In genomic region chr7:80463272-80463920, GRCh38 we compare ENCODE assay signal across 31 cellular contexts. TPM values are rescaled to one million over a fixed set of nuclear protein-coding genes. Genes with fewer than 3 reads are reported as not detected.
DNase-seq lines count a peak whose midpoint lies in the region; FAIRE-seq and TF ChIP-seq lines count a peak whose summit lies in the region.
"Had no signal": no experiment of that assay in that cellular context is flagged by ENCODE, and none has a peak within 500 bp of the region (broad histone marks: within the 10 kb centered on the region; RNA-seq: fewer than 3 reads in every experiment).

No MANE protein-coding gene starts in this region.

- intact Hi-C loops in endothelial cell of umbilical vein (cut with micrococcal nuclease) = no loop called here
- intact Hi-C loops in sigmoid colon (cut with DNase I) = no loop called here

- no TSS peak for BruUV-seq in endothelial cell of umbilical vein (replicated peaks; lab: Mats Ljungman, UMichigan)

- H3K9me1 ChIP-seq in endothelial cell of umbilical vein (replicated peaks; ENCODE audit: control insufficient read depth, extremely low read depth, insufficient read depth, low read length) = no peaks in the 10 kb centered on the region

- no peak overlapping the region for H2BK120ac ChIP-seq in mesenchymal stem cell (ENCODE audit: low read depth, low read length)

- FAIRE-seq in endothelial cell of umbilical vein (lab: Jason Lieb, UNC) = no peak
- FAIRE-seq: A549, HepG2 had no signal

- TF ChIP-seq CTCF in endothelial cell of umbilical vein (IDR thresholded peaks at IDR 0.05; ENCODE audit: extremely low read depth in 1 of 2, insufficient read depth in 1 of 2, low read depth in 1 of 2, low read length in 2 of 2) (no peak), sigmoid colon (IDR thresholded peaks at IDR 0.05) (no peak)

- no peaks in the 10 kb centered on the region for H4K20me1 ChIP-seq in endothelial cell of umbilical vein (replicated peaks; ENCODE audit: control insufficient read depth, extremely low read depth, insufficient read depth, low read length)

- no peak for TF ChIP-seq POLR2A in endothelial cell of umbilical vein (IDR thresholded peaks at IDR 0.05; ENCODE audit: low read depth, low read length)
- no peak for TF ChIP-seq POLR2A in sigmoid colon (IDR thresholded peaks at IDR 0.05)

- H3K4me3 ChIP-seq in endothelial cell of umbilical vein (replicated peaks in 1 of 3; ENCODE audit: insufficient read depth in 1 of 3, low read depth in 1 of 3, low read length in 3 of 3) (no peak overlapping the region), mesenchymal stem cell (ENCODE audit: insufficient read depth in 1 of 2, low read depth in 1 of 2, low read length in 2 of 2) (no peak overlapping the region), sigmoid colon (no peak overlapping the region)
- H3K4me3 ChIP-seq: A549, esophagus muscularis mucosa, ovary, right atrium auricular region had no signal

- H3K18ac ChIP-seq in mesenchymal stem cell (ENCODE audit: low read depth in 1 of 2, low read length in 2 of 2) = no peak overlapping the region

- H3K9me3 ChIP-seq in endothelial cell of umbilical vein (replicated peaks; ENCODE audit: control insufficient read depth, insufficient read depth, low read length) (no peaks in the 10 kb centered on the region), mesenchymal stem cell (ENCODE audit: control insufficient read depth, low read length) (no peaks in the 10 kb centered on the region), sigmoid colon (no peaks in the 10 kb centered on the region)
- H3K9me3 ChIP-seq: A549, Caco-2, esophagus muscularis mucosa, ovary, right atrium auricular region had no signal

- no peak overlapping the region for H3K14ac ChIP-seq in mesenchymal stem cell (ENCODE audit: low read length in 2 of 2)

- dilution Hi-C loops in endothelial cell of umbilical vein (cut with MboI; ENCODE audit: extremely low pct_ligation_motif_present, low sequenced_read_pairs) = no loop called here

- no peaks in the 10 kb centered on the region for H3K27me3 ChIP-seq in endothelial cell of umbilical vein (ENCODE audit: control insufficient read depth in 2 of 2, insufficient read depth in 2 of 2, low read length in 2 of 2)
- H3K27me3 ChIP-seq in mesenchymal stem cell (ENCODE audit: control insufficient read depth in 1 of 2, insufficient read depth in 1 of 2, low read length in 2 of 2) = no peaks in the 10 kb centered on the region
- no peaks in the 10 kb centered on the region for H3K27me3 ChIP-seq in sigmoid colon
- H3K27me3 ChIP-seq: esophagus muscularis mucosa, ovary, right atrium auricular region had no signal

- H3K36me3 ChIP-seq in endothelial cell of umbilical vein (ENCODE audit: control insufficient read depth in 2 of 2, extremely low read depth in 1 of 2, insufficient read depth in 2 of 2, low read length in 2 of 2) (no peaks in the 10 kb centered on the region), mesenchymal stem cell (ENCODE audit: control insufficient read depth in 1 of 2, insufficient read depth in 2 of 2, low read depth in 1 of 2, low read length in 2 of 2) (no peaks in the 10 kb centered on the region), sigmoid colon (no peaks in the 10 kb centered on the region)
- H3K36me3 ChIP-seq: esophagus muscularis mucosa, ovary, right atrium auricular region, WERI-Rb-1 had no signal

- H4K8ac ChIP-seq in mesenchymal stem cell (ENCODE audit: low read length) = no peak overlapping the region

- H3K23ac ChIP-seq in mesenchymal stem cell (ENCODE audit: low read length in 2 of 2) = no peak overlapping the region

- no peaks in the 10 kb centered on the region for H3K79me2 ChIP-seq in endothelial cell of umbilical vein (ENCODE audit: control insufficient read depth, insufficient read depth, low read length)

- WGBS in mesenchymal stem cell = 77% methylated on average over 3 of the region's 4 CpGs
- 44 to 71% methylated on average over 4 of the region's 4 CpGs for WGBS in sigmoid colon, 2 donors

- H2AFZ ChIP-seq in endothelial cell of umbilical vein (ENCODE audit: low read depth, low read length) = no peak overlapping the region
- H2AFZ ChIP-seq in mesenchymal stem cell (ENCODE audit: low read depth, low read length) = no peak overlapping the region

- TF ChIP-seq EP300 in sigmoid colon (IDR thresholded peaks at IDR 0.05) = no peak

- no peak overlapping the region for H2BK12ac ChIP-seq in mesenchymal stem cell (ENCODE audit: low read length in 2 of 2)

- DNase-seq in NCI-H146 (lab: John Stamatoyannopoulos, UW) (peak; percentile 13), NCI-H146 treated with DMSO at 0.1 percent for 48 hours (lab: John Stamatoyannopoulos, UW; ENCODE audit: unreplicated experiment) (no peak), NCI-H69 (lab: John Stamatoyannopoulos, UW) (peak; percentile 57), endothelial cell of umbilical vein (ENCODE audit: low read depth, low spot score) (peak; percentile 42), mesenchymal stem cell (peak; percentile 27), SKM-1 treated with dmso at 0.1 percent for 144 hours (lab: John Stamatoyannopoulos, UW; ENCODE audit: unreplicated experiment) (no peak), sigmoid colon (no peak)
- no peak for DNase-seq in activated CD4-positive, alpha-beta T cell treated with anti-CD3 and anti-CD28 coated beads for 48 hours
- DNase-seq: activated CD4-positive, alpha-beta T cell treated with anti-CD3 and anti-CD28 coated beads, Interleukin-2, amount 50 U/mL, for 1 hour; activated naive CD4-positive, alpha-beta T cell treated with anti-CD3 and anti-CD28 coated beads, Interleukin-2, amount 50 U/mL, for 16 hours; anterior cingulate cortex; Caco-2; cerebellar nuclear complex; GOT3; head of caudate nucleus; natural killer cell; NCI-H1092 treated with DMSO at 0.1 percent for 48 hours; ovary; stimulated activated CD8-positive, alpha-beta memory T cell treated with anti-CD3 and anti-CD28 coated beads, Interleukin-4, amount 100 ng/mL, for 48 hours; trophoblast cell; WERI-Rb-1 had no signal

- H2BK5ac ChIP-seq in mesenchymal stem cell (ENCODE audit: low read depth, low read length, poor library complexity, severe bottlenecking) = no peak overlapping the region

- no peak overlapping the region for H2BK15ac ChIP-seq in mesenchymal stem cell (ENCODE audit: low read depth, poor library complexity, severe bottlenecking)

- no peak overlapping the region for H4K91ac ChIP-seq in mesenchymal stem cell (ENCODE audit: low read length)

- H3K4me2 ChIP-seq in endothelial cell of umbilical vein (ENCODE audit: insufficient read depth, low read length) = no peak overlapping the region
- H3K4me2 ChIP-seq in mesenchymal stem cell (ENCODE audit: low read length, poor library complexity, severe bottlenecking) = no peak overlapping the region
- H3K4me2 ChIP-seq: A549 had no signal

- H3K4me1 ChIP-seq in endothelial cell of umbilical vein (ENCODE audit: control insufficient read depth, extremely low read depth, insufficient read depth, low read length) = no peaks in the 10 kb centered on the region
- no peaks in the 10 kb centered on the region for H3K4me1 ChIP-seq in mesenchymal stem cell (ENCODE audit: control insufficient read depth, insufficient read depth, low read depth, low read length)
- H3K4me1 ChIP-seq in sigmoid colon = peaks cover 0 to 10% (median 0%) of the 10 kb centered on the region in 4 donors
- H3K4me1 ChIP-seq: Caco-2 had no signal

- no peak overlapping the region for H3K4ac ChIP-seq in mesenchymal stem cell (ENCODE audit: low read depth in 1 of 2, low read length in 2 of 2)

- no peak overlapping the region for H3K27ac ChIP-seq in endothelial cell of umbilical vein (ENCODE audit: insufficient read depth, low read depth, low read length)
- no peak overlapping the region for H3K27ac ChIP-seq in mesenchymal stem cell (ENCODE audit: low read length, poor library complexity, severe bottlenecking)
- no peak overlapping the region for H3K27ac ChIP-seq in sigmoid colon
- H3K27ac ChIP-seq: A549, esophagus muscularis mucosa, HL-60, ovary, right atrium auricular region, WERI-Rb-1 had no signal

- CTCF ChIA-PET in endothelial cell of umbilical vein (lab: Charles Lee) = interaction anchor here (0.8 kb wide), 1 partner anchor 15 kb away, joined by 3 read pairs; no protein-coding TSS in a partner anchor

- H3K79me1 ChIP-seq in mesenchymal stem cell (replicated peaks; ENCODE audit: low read length, poor library complexity, severe bottlenecking) = no peaks in the 10 kb centered on the region

- no peak overlapping the region for H2AK5ac ChIP-seq in mesenchymal stem cell (ENCODE audit: low read length, severe bottlenecking)

- POLR2A ChIA-PET in endothelial cell of umbilical vein (lab: Charles Lee) = no interaction called here

- no peak overlapping the region for H3K9ac ChIP-seq in endothelial cell of umbilical vein (replicated peaks; ENCODE audit: extremely low read depth, insufficient read depth, low read length)
- no peak overlapping the region for H3K9ac ChIP-seq in mesenchymal stem cell (ENCODE audit: low read length)

TF ChIP-seq in endothelial cell of umbilical vein, 7 proteins besides CTCF, POLR2A, EP300 and RAD21:
- TF ChIP-seq FOS (IDR thresholded peaks at IDR 0.05; ENCODE audit: borderline replicate concordance, insufficient read depth, low read length) (no peak), MYC (IDR thresholded peaks at IDR 0.05; ENCODE audit: low read depth, low read length) (no peak), EZH2 (IDR thresholded peaks at IDR 0.05; ENCODE audit: borderline replicate concordance, low read depth, low read length, severe bottlenecking) (no peak), MAX (IDR thresholded peaks at IDR 0.05; ENCODE audit: insufficient read depth, insufficient read length) (no peak), GATA2 (IDR thresholded peaks at IDR 0.05; ENCODE audit: insufficient read depth, insufficient read length, low read depth, low read length) (no peak), JUN (IDR thresholded peaks at IDR 0.05; ENCODE audit: borderline replicate concordance, insufficient read depth, insufficient read length, low read depth) (no peak), POLR2AphosphoS5 (IDR thresholded peaks at IDR 0.05; ENCODE audit: insufficient read depth, low read depth, low read length) (no peak)

RNA-seq across cellular contexts. Expression of gene GNAT3, which starts 48.5 kb away (rescaled TPM):
- not detected in 2 replicates for total RNA-seq in endothelial cell of umbilical vein
- polyA plus RNA-seq in endothelial cell of umbilical vein = not detected in 2 replicates
- polyA plus RNA-seq in endothelial cell of umbilical vein (2011; cell fraction: cytosol; rRNA removed) = not detected in 2 replicates
- polyA plus RNA-seq in endothelial cell of umbilical vein (2011; cell fraction: nucleus; rRNA removed) = not detected in 2 replicates
- polyA plus RNA-seq in endothelial cell of umbilical vein (2012) = not detected in 2 replicates
- not detected in 2 replicates for polyA minus RNA-seq in endothelial cell of umbilical vein
- not detected for polyA minus RNA-seq in endothelial cell of umbilical vein (2011; cell fraction: cytosol; rRNA and poly(A)+ RNA removed)
- not detected in 2 replicates for polyA minus RNA-seq in endothelial cell of umbilical vein (2011; cell fraction: nucleus; rRNA and poly(A)+ RNA removed)
- polyA plus RNA-seq in mesenchymal stem cell (2013, experiment 1 of 2) = not detected
- polyA plus RNA-seq in mesenchymal stem cell (2013, experiment 2 of 2) = not detected
- total RNA-seq in sigmoid colon = not detected
- not detected for polyA plus RNA-seq in sigmoid colon
- total RNA-seq: activated T-helper 1 cell treated with anti-CD3 and anti-CD28 coated beads, Interleukin-12 subunit alpha, Interleukin-12 subunit beta, Interleukin-2, Interleukin-4 antibody, amounts not matched to agents 30 ng/mL and 10 ng/mL and 1 ng/mL, durations not matched to agents 14 hours and 24 hours and 36 hours; Caco-2; Daoy; esophagus muscularis mucosa; HepG2; left lobe of liver; mesothelial cell of epicardium; natural killer cell; ovary; right atrium auricular region had no signal
- polyA plus RNA-seq: A549, BJ, HepG2, ovary had no signal

Comparison
In these comparisons a context has a peak if more than half of its experiments do, and no peak if none do; other contexts are left out.
1. DNase-seq: peak in NCI-H146 (single experiment), NCI-H69 (single experiment), endothelial cell of umbilical vein (single experiment) and mesenchymal stem cell (single experiment); none in NCI-H146 treated with DMSO at 0.1 percent for 48 hours (single experiment), SKM-1 treated with dmso at 0.1 percent for 144 hours (single experiment), activated CD4-positive, alpha-beta T cell treated with anti-CD3 and anti-CD28 coated beads for 48 hours (single experiment) and sigmoid colon (single experiment).